In genomic region chr12:93929081-93929480, GRCh38 we compare ENCODE assay signal across 2 cellular contexts.
DNase-seq lines count a peak whose midpoint lies in the region; ATAC-seq, FAIRE-seq and TF ChIP-seq lines count a peak whose summit lies in the region.
"Not testable (repeated sequence)": the region's sequence is repeated elsewhere in the genome, so short reads cannot be mapped to it uniquely, and the experiment has no call there.

No MANE protein-coding gene starts in this region.

- in situ Hi-C loops in K562 (cut with MboI), result not testable (repeated sequence)

- peaks cover 53% of the 10 kb centered on the region for H3K9me3 Mint-ChIP-seq in endodermal cell

- not testable (repeated sequence) for H2AFZ ChIP-seq in K562 (ENCODE audit: low read depth, low read length)

- not testable (repeated sequence) for DNase-seq in K562 (ENCODE audit: extremely low read depth in 1 of 4, low spot score in 3 of 4); endodermal cell

- H3K27ac ChIP-seq in K562 (ENCODE audit: extremely low read depth, low read depth, low read length); endodermal cell (ENCODE audit: low read depth, low read length): not testable (repeated sequence)

- not testable (repeated sequence) for H3K4me3 Mint-ChIP-seq in endodermal cell

- not testable (repeated sequence) for TF ChIP-seq CTCF in K562 (IDR thresholded peaks at IDR 0.05 in 2 of 3, conservative IDR thresholded peaks at IDR 0.05 in 1 of 3; ENCODE audit: insufficient read depth in 2 of 3, low read depth in 1 of 3, low read length in 3 of 3); endodermal cell (conservative IDR thresholded peaks at IDR 0.05)

- H3K4me3 ChIP-seq in K562, result not testable (repeated sequence)
- H3K4me3 ChIP-seq in endodermal cell (ENCODE audit: low read length), result peak overlapping the region; percentile 48

- TF ChIP-seq RAD21 in K562 (CRISPR knock-in tag; conservative IDR thresholded peaks at IDR 0.05 in 1 of 2, IDR thresholded peaks at IDR 0.05 in 1 of 2), result not testable (repeated sequence)

- not testable (repeated sequence) for H3K9me3 ChIP-seq in K562 (replicated peaks; ENCODE audit: control insufficient read depth, insufficient read depth, low read depth, low read length)
- peaks cover 61% of the 10 kb centered on the region for H3K9me3 ChIP-seq in endodermal cell (ENCODE audit: control insufficient read depth, low read length)

- POLR2A ChIA-PET in K562 (lab: Yijun Ruan, JAX), result not testable (repeated sequence)

- CTCF ChIA-PET in K562 (lab: Yijun Ruan, JAX; ENCODE audit: low intra/inter-chr PET ratio), result not testable (repeated sequence)

- intact Hi-C loops in K562 (cut with micrococcal nuclease), result not testable (repeated sequence)

- 43% methylated on average over 4 of the region's 4 CpGs for WGBS in K562 (ENCODE audit: insufficient coverage, low coverage, missing lambda C conversion rate)
- 92 to 96% methylated on average over 3 to 4 of the region's 4 CpGs for WGBS in endodermal cell (ENCODE audit: insufficient coverage in 1 of 2, insufficient read length in 1 of 2), 2 experiments

- H3K27ac Mint-ChIP-seq in endodermal cell, result not testable (repeated sequence)

- not testable (repeated sequence) for H3K4me2 ChIP-seq in K562 (ENCODE audit: insufficient read depth, low read length)

- FAIRE-seq in K562 (lab: Jason Lieb, UNC), result not testable (repeated sequence)

- not testable (repeated sequence) for H3K9ac ChIP-seq in K562 (ENCODE audit: insufficient read depth in 1 of 2, low read depth in 2 of 2, low read length in 2 of 2); endodermal cell (ENCODE audit: extremely low read depth, low read length, poor library complexity, severe bottlenecking)

- not testable (repeated sequence) for H3K27me3 ChIP-seq in K562 (ENCODE audit: control insufficient read depth in 2 of 2, insufficient read depth in 2 of 2, low read length in 2 of 2); endodermal cell (ENCODE audit: control insufficient read depth, insufficient read depth, low read length, poor library complexity, severe bottlenecking)

- H3K36me3 ChIP-seq in K562 (ENCODE audit: control insufficient read depth, insufficient read depth, low read length); endodermal cell (ENCODE audit: control insufficient read depth, insufficient read depth, low read length): not testable (repeated sequence)

- H3K27me3 Mint-ChIP-seq in endodermal cell (ENCODE audit: insufficient read depth), result not testable (repeated sequence)

- H3K4me1 Mint-ChIP-seq in endodermal cell, result not testable (repeated sequence)

- TF ChIP-seq EP300 in K562 (IDR thresholded peaks at IDR 0.05; ENCODE audit: low read length), result not testable (repeated sequence)

- H3K36me3 Mint-ChIP-seq in endodermal cell (ENCODE audit: low read depth), result not testable (repeated sequence)

- not testable (repeated sequence) for TF ChIP-seq POLR2A in K562 (conservative IDR thresholded peaks at IDR 0.05)

- not testable (repeated sequence) for H3K79me2 ChIP-seq in K562 (ENCODE audit: control insufficient read depth, insufficient read depth, low read length)

- not testable (repeated sequence) for BruUV-seq in K562 (replicated peaks; lab: Mats Ljungman, UMichigan)

- not testable (repeated sequence) for ATAC-seq in K562

- H4K20me1 ChIP-seq in K562 (replicated peaks; ENCODE audit: control insufficient read depth, insufficient read depth, low read length), result not testable (repeated sequence)

- H3K9me1 ChIP-seq in K562 (ENCODE audit: control insufficient read depth, insufficient read depth, low read length), result not testable (repeated sequence)

- H3K4me1 ChIP-seq in K562 (replicated peaks in 1 of 2; ENCODE audit: control insufficient read depth in 2 of 2, insufficient read depth in 2 of 2, low read length in 2 of 2); endodermal cell (ENCODE audit: control insufficient read depth, insufficient read depth, low read length): not testable (repeated sequence)

TF ChIP-seq in K562, 482 proteins besides CTCF, POLR2A, EP300 and RAD21:
- peak; percentile 94 for TF ChIP-seq ZNF431 (CRISPR knock-in tag; IDR thresholded peaks at IDR 0.05)
TF ChIP-seq in K562: peak in this region for 1; not testable (repeated sequence) for 481.
